17 cellular contexts compared by ENCODE assay signal in genomic region chr7:1125603-1125969, GRCh38. TPM values are rescaled to one million over a fixed set of nuclear protein-coding genes. Genes with fewer than 3 reads are reported as not detected.
DNase-seq lines count a peak whose midpoint lies in the region; ATAC-seq, FAIRE-seq and TF ChIP-seq lines count a peak whose summit lies in the region.
"Had no signal": no experiment of that assay in that cellular context is flagged by ENCODE, and none has a peak within 500 bp of the region (broad histone marks: within the 10 kb centered on the region; RNA-seq: fewer than 3 reads in every experiment).

No MANE protein-coding gene starts in this region.

- H3K4me1 ChIP-seq in A673 (ENCODE audit: insufficient read depth, low read length, poor library complexity, severe bottlenecking) (peaks cover 20% of the 10 kb centered on the region), K562 (replicated peaks in 1 of 2; ENCODE audit: control insufficient read depth in 2 of 2, insufficient read depth in 2 of 2, low read length in 2 of 2) (peaks cover 0 to 28% of the 10 kb centered on the region in 2 experiments; a peak in 2 of 5 replicates), spleen (peaks cover 0 to 19% (median 4%) of the 10 kb centered on the region in 6 donors)

- H3K9me3 ChIP-seq in A673 (ENCODE audit: low read depth, low read length, poor library complexity, severe bottlenecking) (no peaks in the 10 kb centered on the region), K562 (replicated peaks; ENCODE audit: control insufficient read depth, insufficient read depth, low read depth, low read length) (no peaks in the 10 kb centered on the region), spleen (no peaks in the 10 kb centered on the region)
- H3K9me3 ChIP-seq: BLaER1 treated with 17β-estradiol and CSF1 and Interleukin-3, amounts not matched to agents 10 nM and 100 nM had no signal

- no peak for TF ChIP-seq RAD21 in K562 (CRISPR knock-in tag; conservative IDR thresholded peaks at IDR 0.05 in 1 of 2, IDR thresholded peaks at IDR 0.05 in 1 of 2)

- H3K4me3 ChIP-seq in A673 (ENCODE audit: low read depth, low read length, poor library complexity, severe bottlenecking), result no peak overlapping the region
- no peak overlapping the region for H3K4me3 ChIP-seq in K562
- no peak overlapping the region for H3K4me3 ChIP-seq in spleen
- H3K4me3 ChIP-seq: BLaER1 treated with 17β-estradiol and CSF1 and Interleukin-3, amounts not matched to agents 10 nM and 100 nM had no signal

- H3K9me3 Mint-ChIP-seq in activated CD4-positive, alpha-beta T cell treated with anti-CD3 and anti-CD28 coated beads, Interleukin-2, amount 10 ng/mL, durations not matched to agents 24 days and 14 days, result no peaks in the 10 kb centered on the region
- H3K9me3 Mint-ChIP-seq: CD8-positive, alpha-beta T cell had no signal

- no peaks in the 10 kb centered on the region for H3K9me1 ChIP-seq in K562 (ENCODE audit: control insufficient read depth, insufficient read depth, low read length)

- POLR2A ChIA-PET in A673 (lab: Charles Lee; ENCODE audit: low non-redundant PET), result no interaction called here
- POLR2A ChIA-PET in K562 (lab: Yijun Ruan, JAX), result interaction anchor here (0.7 kb wide), 1 partner anchor 75 kb away, joined by 3 read pairs; no protein-coding TSS in a partner anchor

- CTCF ChIA-PET in A673 (lab: Charles Lee), result no interaction called here
- CTCF ChIA-PET in K562 (lab: Yijun Ruan, JAX; ENCODE audit: low intra/inter-chr PET ratio), result interaction anchor here (0.9 kb wide), 1 partner anchor 133 kb away, joined by 3 read pairs; no protein-coding TSS in a partner anchor

- H3K4me3 Mint-ChIP-seq in activated CD4-positive, alpha-beta T cell treated with anti-CD3 and anti-CD28 coated beads, Interleukin-2, amount 10 ng/mL, durations not matched to agents 24 days and 14 days, result no peak overlapping the region
- H3K4me3 Mint-ChIP-seq: CD8-positive, alpha-beta T cell had no signal

- H3K36me3 ChIP-seq in A673 (ENCODE audit: insufficient read depth, low read length, poor library complexity, severe bottlenecking), result peaks cover 5% of the 10 kb centered on the region
- peaks cover 23% of the 10 kb centered on the region for H3K36me3 ChIP-seq in K562 (ENCODE audit: control insufficient read depth, insufficient read depth, low read length)
- peaks cover 0 to 26% (median 2%) of the 10 kb centered on the region in 6 donors for H3K36me3 ChIP-seq in spleen

- TSS peak; percentile 38 for BruUV-seq in A673 (replicated peaks; lab: Mats Ljungman, UMichigan)
- BruUV-seq in K562 (replicated peaks; lab: Mats Ljungman, UMichigan), result no TSS peak

- TF ChIP-seq POLR2A in K562 (conservative IDR thresholded peaks at IDR 0.05), result no peak
- TF ChIP-seq POLR2A in spleen (IDR thresholded peaks at IDR 0.05), result no peak

- DNase-seq in A673 (ENCODE audit: low spot score) (no peak), HTR-8/SVneo (ENCODE audit: insufficient read length, low spot score) (no peak), K562 (ENCODE audit: extremely low read depth in 1 of 4, low spot score in 3 of 4) (no peak), spleen (peak; percentile 56), NCI-H146 (lab: John Stamatoyannopoulos, UW) (no peak)
- DNase-seq in activated CD4-positive, alpha-beta T cell treated with anti-CD3 and anti-CD28 coated beads, Interleukin-2, amount 10 ng/mL, durations not matched to agents 24 days and 14 days, result no peak
- DNase-seq: Calu3; CD8-positive, alpha-beta T cell; NCI-H187 treated with DMSO at 0.1 percent for 48 hours; NCI-H2227 treated with DMSO at 0.1 percent for 48 hours; NCI-H524; PC-3 had no signal

- no peak overlapping the region for H2AFZ ChIP-seq in K562 (ENCODE audit: low read depth, low read length)

- H3K27me3 Mint-ChIP-seq in activated CD4-positive, alpha-beta T cell treated with anti-CD3 and anti-CD28 coated beads, Interleukin-2, amount 10 ng/mL, durations not matched to agents 24 days and 14 days, result no peaks in the 10 kb centered on the region

- WGBS in K562 (ENCODE audit: insufficient coverage, low coverage, missing lambda C conversion rate), result 94% methylated on average over 16 of the region's 16 CpGs
- WGBS in spleen, 5 donors, result 90 to 97% (median 96%) methylated on average over 16 of the region's 16 CpGs

- no peak for TF ChIP-seq EP300 in K562 (IDR thresholded peaks at IDR 0.05; ENCODE audit: low read length)

- H3K27ac Mint-ChIP-seq in activated CD4-positive, alpha-beta T cell treated with anti-CD3 and anti-CD28 coated beads, Interleukin-2, amount 10 ng/mL, durations not matched to agents 24 days and 14 days, result no peak overlapping the region
- H3K27ac Mint-ChIP-seq: CD8-positive, alpha-beta T cell had no signal

- H3K9ac ChIP-seq in K562 (ENCODE audit: insufficient read depth in 1 of 2, low read depth in 2 of 2, low read length in 2 of 2), result no peak overlapping the region
- H3K9ac ChIP-seq: KMS-11 had no signal

- ATAC-seq in K562, result no peak
- no peak for ATAC-seq in HG03457 (IDR thresholded peaks at IDR 0.05; ENCODE audit: unreplicated experiment)
- ATAC-seq: CD8-positive, alpha-beta T cell; PC-3 had no signal

- no peaks in the 10 kb centered on the region for H3K4me1 Mint-ChIP-seq in activated CD4-positive, alpha-beta T cell treated with anti-CD3 and anti-CD28 coated beads, Interleukin-2, amount 10 ng/mL, durations not matched to agents 24 days and 14 days

- H3K79me2 ChIP-seq in K562 (ENCODE audit: control insufficient read depth, insufficient read depth, low read length), result peaks cover 9% of the 10 kb centered on the region; the same call in 1 of the 3 replicates

- H3K27ac ChIP-seq in A673 (ENCODE audit: low read depth, low read length, poor library complexity, severe bottlenecking) (no peak overlapping the region), K562 (ENCODE audit: extremely low read depth, low read depth, low read length) (no peak overlapping the region), spleen (no peak overlapping the region)
- H3K27ac ChIP-seq: BLaER1 treated with 17β-estradiol and CSF1 and Interleukin-3, amounts not matched to agents 10 nM and 100 nM; KMS-11 had no signal

- no peaks in the 10 kb centered on the region for H3K36me3 Mint-ChIP-seq in activated CD4-positive, alpha-beta T cell treated with anti-CD3 and anti-CD28 coated beads, Interleukin-2, amount 10 ng/mL, durations not matched to agents 24 days and 14 days (ENCODE audit: low read depth)

- intact Hi-C loops in A673 (cut with micrococcal nuclease; ENCODE audit: unreplicated experiment), result no loop called here
- intact Hi-C loops in K562 (cut with micrococcal nuclease), result no loop called here
- intact Hi-C loops in spleen (cut with DNase I; ENCODE audit: low total_unique reads), result no loop called here
- intact Hi-C loops in activated CD4-positive, alpha-beta T cell treated with anti-CD3 and anti-CD28 coated beads, Interleukin-2, amount 10 ng/mL, durations not matched to agents 24 days and 14 days (cut with micrococcal nuclease), result no loop called here

- in situ Hi-C loops in K562 (cut with MboI), result no loop called here

- no peaks in the 10 kb centered on the region for H4K20me1 ChIP-seq in K562 (replicated peaks; ENCODE audit: control insufficient read depth, insufficient read depth, low read length)

- no peak overlapping the region for H3K4me2 ChIP-seq in K562 (ENCODE audit: insufficient read depth, low read length)
- H3K4me2 ChIP-seq: KMS-11 had no signal

- TF ChIP-seq CTCF in A673 (conservative IDR thresholded peaks at IDR 0.05; ENCODE audit: low read depth, low read length) (no peak), K562 (IDR thresholded peaks at IDR 0.05 in 2 of 3, conservative IDR thresholded peaks at IDR 0.05 in 1 of 3; ENCODE audit: insufficient read depth in 2 of 3, low read depth in 1 of 3, low read length in 3 of 3) (no peak), spleen (IDR thresholded peaks at IDR 0.05 in 8 of 11, conservative IDR thresholded peaks at IDR 0.05 in 3 of 11) (no peak)

- peak; percentile 62 for FAIRE-seq in HTR-8/SVneo (lab: Jason Lieb, UNC)
- no peak for FAIRE-seq in K562 (lab: Jason Lieb, UNC)
- FAIRE-seq: GM12891, H1 had no signal

- H3K27me3 ChIP-seq in A673 (replicated peaks; ENCODE audit: insufficient read depth, low read depth, low read length, poor library complexity) (no peaks in the 10 kb centered on the region), K562 (ENCODE audit: control insufficient read depth in 2 of 2, insufficient read depth in 2 of 2, low read length in 2 of 2) (no peaks in the 10 kb centered on the region), spleen (replicated peaks in 1 of 7) (no peaks in the 10 kb centered on the region)
- H3K27me3 ChIP-seq: BLaER1 treated with 17β-estradiol and CSF1 and Interleukin-3, amounts not matched to agents 10 nM and 100 nM had no signal

RNA-seq across cellular contexts. Expression of gene ZFAND2A, which starts 34.4 kb away (rescaled TPM):
- total RNA-seq in A673 (2021), result 26.1 and 27.4 TPM in 2 replicates
- 26.3 and 37.7 TPM in 2 replicates for total RNA-seq in K562 (2011; cell fraction: chromatin; rRNA removed; ENCODE audit: low replicate concordance)
- total RNA-seq in K562 (2011; cell fraction: nucleolus; rRNA removed), result 23.7 and 28.0 TPM in 2 replicates
- 27.5 and 34.4 TPM in 2 replicates for total RNA-seq in K562 (2011; cell fraction: nucleoplasm; rRNA removed)
- 19.9 and 23.1 TPM in 2 replicates for total RNA-seq in K562 (2014; rRNA removed)
- 16.6 and 16.8 TPM in 2 replicates for total RNA-seq in K562 (2014; rRNA removed; fragmentation: Illumina TruSeq; extraction: Trizol)
- total RNA-seq in K562 (2015; rRNA removed; fragmentation: Illumina TruSeq; extraction: Trizol), result 20.0 and 21.2 TPM in 2 replicates
- 20.6 and 22.3 TPM in 2 replicates for total RNA-seq in K562 (2021)
- polyA plus RNA-seq in K562 (2011; rRNA removed), result 31.7 and 33.7 TPM in 2 replicates
- polyA plus RNA-seq in K562 (2011; cell fraction: cytosol; rRNA removed), result 20.8 and 27.0 TPM in 2 replicates
- 25.8 and 30.3 TPM in 2 replicates for polyA plus RNA-seq in K562 (2011; cell fraction: nucleus; rRNA removed)
- 24.8 and 25.2 TPM in 2 replicates for polyA plus RNA-seq in K562 (2012)
- polyA plus RNA-seq in K562 (2014; fragmentation: Illumina TruSeq; extraction: Trizol), result 21.5 and 26.1 TPM in 2 replicates
- polyA plus RNA-seq in K562 (2014; fragmentation: Nextera tagmentation; extraction: Ambion mirVana), result 10 to 100 TPM; 54.3 to 56.8 TPM
- polyA plus RNA-seq in K562 (2014; rRNA removed), result 26.2 and 27.3 TPM in 2 replicates
- polyA minus RNA-seq in K562 (2011; rRNA and poly(A)+ RNA removed), result 11.8 and 19.2 TPM in 2 replicates
- 7.3 and 7.9 TPM in 2 replicates for polyA minus RNA-seq in K562 (2011; cell fraction: cytosol; rRNA and poly(A)+ RNA removed)
- polyA minus RNA-seq in K562 (2011; cell fraction: nucleus; rRNA and poly(A)+ RNA removed), result 13.1 and 18.9 TPM in 2 replicates
- 10 to 100 TPM; 18.3 to 40.3 (median 22.9) TPM for total RNA-seq in spleen
- polyA plus RNA-seq in spleen, result 10 to 100 TPM; 31.4 to 41.7 (median 32.7) TPM
- total RNA-seq in activated CD4-positive, alpha-beta T cell treated with anti-CD3 and anti-CD28 coated beads, Interleukin-2, amount 10 ng/mL, durations not matched to agents 24 days and 14 days, result 19.9 and 24.2 TPM in 2 replicates

RNA-seq across cellular contexts. Expression of gene GPER1, which starts 37.7 kb away (rescaled TPM):
- total RNA-seq in A673 (2021) (0.37 and 0.63 TPM in 2 replicates), K562 (2014; rRNA removed) (0.08 and 0.09 TPM in 2 replicates), K562 (2014; rRNA removed; fragmentation: Illumina TruSeq; extraction: Trizol) (not detected in 2 replicates), K562 (2015; rRNA removed; fragmentation: Illumina TruSeq; extraction: Trizol) (0.04 TPM in 1 of 2 replicates, not detected in the other), K562 (2021) (0.11 TPM in 1 of 2 replicates, not detected in the other), spleen (10 to 100 TPM in 1 of 7 donors, 1 to 10 TPM in 6; 3.0 to 14.2 (median 6.1) TPM)
- total RNA-seq in K562 (2011; cell fraction: chromatin; rRNA removed; ENCODE audit: low replicate concordance), result 0.18 and 0.28 TPM in 2 replicates
- total RNA-seq in K562 (2011; cell fraction: nucleolus; rRNA removed), result 0.17 TPM in 1 of 2 replicates, not detected in the other
- total RNA-seq in K562 (2011; cell fraction: nucleoplasm; rRNA removed), result not detected in 2 replicates
- polyA plus RNA-seq in K562 (2011; rRNA removed) (0.08 and 0.14 TPM in 2 replicates), K562 (2014; fragmentation: Illumina TruSeq; extraction: Trizol) (not detected in 2 replicates), K562 (2014; fragmentation: Nextera tagmentation; extraction: Ambion mirVana) (not detected), K562 (2014; rRNA removed) (not detected in 2 replicates), spleen (1 to 10 TPM; 3.7 to 6.4 (median 3.9) TPM)
- 0.03 and 0.19 TPM in 2 replicates for polyA plus RNA-seq in K562 (2011; cell fraction: cytosol; rRNA removed)
- 0.09 TPM in 1 of 2 replicates, not detected in the other for polyA plus RNA-seq in K562 (2011; cell fraction: nucleus; rRNA removed)
- 0.18 and 0.21 TPM in 2 replicates for polyA plus RNA-seq in K562 (2012)
- polyA minus RNA-seq in K562 (2011; rRNA and poly(A)+ RNA removed), result 0.36 TPM in 1 of 2 replicates, not detected in the other
- not detected in 2 replicates for polyA minus RNA-seq in K562 (2011; cell fraction: cytosol; rRNA and poly(A)+ RNA removed)
- 0.13 TPM in 1 of 2 replicates, not detected in the other for polyA minus RNA-seq in K562 (2011; cell fraction: nucleus; rRNA and poly(A)+ RNA removed)
- total RNA-seq in activated CD4-positive, alpha-beta T cell treated with anti-CD3 and anti-CD28 coated beads, Interleukin-2, amount 10 ng/mL, durations not matched to agents 24 days and 14 days, result 0.09 TPM in 1 of 2 replicates, not detected in the other
